In the genomic region with DNA sequence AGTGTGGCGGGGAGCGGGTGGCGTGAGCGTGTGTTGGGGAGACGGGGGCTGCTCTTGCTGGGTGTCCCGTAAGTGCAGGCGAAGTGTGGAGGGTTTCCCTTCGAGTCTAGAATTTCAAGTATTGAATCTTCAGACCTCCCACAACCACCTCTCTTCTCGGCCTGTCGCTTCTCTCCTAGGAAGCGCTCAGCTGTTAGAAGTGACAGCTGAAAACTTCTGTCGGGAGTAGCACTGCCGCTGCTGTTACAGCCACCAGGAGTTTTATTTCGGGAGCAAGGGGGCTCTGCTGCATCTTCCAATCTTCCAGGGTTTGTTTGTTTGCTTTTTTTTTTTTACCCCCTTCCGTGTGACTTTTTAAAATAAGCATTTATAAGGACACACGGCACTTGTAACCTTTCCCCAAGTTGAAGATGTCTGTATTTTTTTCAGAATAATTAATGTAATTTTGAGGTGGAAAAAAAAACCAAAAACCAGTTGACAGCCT, we compare ENCODE assay signal across 7 cellular contexts. TPM values are rescaled to one million over a fixed set of nuclear protein-coding genes. Genes with fewer than 3 reads are reported as not detected.
A peak's percentile ranks its signal among the peaks of the same experiment; 100 is the strongest.
DNase-seq lines count a peak whose midpoint lies in the region; ATAC-seq and TF ChIP-seq lines count a peak whose summit lies in the region.

No MANE protein-coding gene starts in this region.

- BruUV-seq in HCT116 (replicated peaks; lab: Mats Ljungman, UMichigan): no TSS peak

- H3K27ac ChIP-seq in HCT116 (ENCODE audit: low read depth, low read length) (peak overlapping the region; percentile 73), RWPE1 (peak overlapping the region; percentile 89), ectodermal cell (ENCODE audit: insufficient read depth, low read depth, low read length, poor library complexity, severe bottlenecking) (no peak overlapping the region)

- peak overlapping the region; percentile 87 for H3K9ac ChIP-seq in HCT116 (ENCODE audit: low read length)

- peaks cover 80% of the 10 kb centered on the region for H3K79me2 ChIP-seq in HCT116 (ENCODE audit: insufficient read depth, low read length)

- CTCF ChIA-PET in HCT116 (lab: Charles Lee): interaction anchor here (2.9 kb wide), 1 partner anchor 21 kb away, joined by 15 read pairs; no protein-coding TSS in a partner anchor
- CTCF ChIA-PET in RWPE1 (lab: Yijun Ruan, JAX): interaction anchor here (0.6 to 0.7 kb wide), 3 partner anchors 11 to 1440 kb away, joined by 3 to 4 read pairs (median 4); no protein-coding TSS in a partner anchor

- H2AFZ ChIP-seq in HCT116 (ENCODE audit: low read depth, low read length, poor library complexity, severe bottlenecking): no peak overlapping the region

- POLR2A ChIA-PET in HCT116 (lab: Charles Lee) (interaction anchor here (1.4 to 1.5 kb wide), 2 partner anchors 20 to 36 kb away, joined by 3 to 4 read pairs; no protein-coding TSS in a partner anchor), RWPE1 (lab: Yijun Ruan, JAX; ENCODE audit: low non-redundant PET) (interaction anchor here (0.6 to 1.2 kb wide), 3 partner anchors 71 to 182 kb away, joined by 3 read pairs; no protein-coding TSS in a partner anchor)

- DNase-seq in EH (ENCODE audit: low read depth) (peak; percentile 45), HCT116 (ENCODE audit: low read depth, low spot score) (no peak), RWPE1 (ENCODE audit: low spot score) (peak; percentile 23)
- no peak for DNase-seq in effector CD8-positive, alpha-beta T cell (lab: John Stamatoyannopoulos, UW)

- peak overlapping the region; percentile 84 for H3K4me2 ChIP-seq in HCT116 (ENCODE audit: low read length)

- H3K9me3 ChIP-seq in HCT116 (ENCODE audit: control insufficient read depth in 1 of 2, insufficient read depth in 1 of 2, low read depth in 1 of 2, low read length in 2 of 2) (no peaks in the 10 kb centered on the region), ectodermal cell (ENCODE audit: control insufficient read depth, low read length) (no peaks in the 10 kb centered on the region), mononuclear cell (ENCODE audit: low read depth, low read length) (no peaks in the 10 kb centered on the region)

- H3K9me2 ChIP-seq in HCT116 (ENCODE audit: insufficient read depth): no peaks in the 10 kb centered on the region

- H3K4me3 ChIP-seq in HCT116 (replicated peaks in 1 of 2; ENCODE audit: low read depth in 1 of 2, low read length in 2 of 2): peak overlapping the region; percentile 83 to 84
- H3K4me3 ChIP-seq in ectodermal cell (ENCODE audit: insufficient read depth, low read depth, low read length): peak overlapping the region; percentile 94
- H3K4me3 ChIP-seq in mononuclear cell (ENCODE audit: low read length): peak overlapping the region; percentile 79

- RAD21 ChIA-PET in HCT116 (lab: Charles Lee; ENCODE audit: low non-redundant PET in 1 of 2, low total read pairs in 2 of 2, uncharacterized antibody in 2 of 2, unreplicated experiment in 2 of 2): interaction anchor here in 1 of 2 experiments (0.7 kb wide), 1 partner anchor 157 kb away, joined by 4 read pairs; no protein-coding TSS in a partner anchor

- ATAC-seq in HCT116: no peak
- ATAC-seq in HG03159 (IDR thresholded peaks at IDR 0.05; ENCODE audit: unreplicated experiment): no peak

- TF ChIP-seq POLR2A in HCT116 (IDR thresholded peaks at IDR 0.05; ENCODE audit: borderline replicate concordance, extremely low read depth, insufficient read depth, insufficient read length): no peak

- TF ChIP-seq CTCF in HCT116 (IDR thresholded peaks at IDR 0.05 in 2 of 3, conservative IDR thresholded peaks at IDR 0.05 in 1 of 3; ENCODE audit: borderline replicate concordance in 1 of 3, insufficient read depth in 1 of 3, low read depth in 2 of 3, low read length in 2 of 3): peak in 2 of 3 experiments; percentile 12 to 22; a peak in 1 of 6 replicates
- TF ChIP-seq CTCF in RWPE1 (conservative IDR thresholded peaks at IDR 0.05; ENCODE audit: low read depth): no peak

- 4 to 6% methylated on average over 16 of the region's 16 CpGs for whole genome bisulfite sequencing in ectodermal cell, 2 experiments

- H4K20me1 ChIP-seq in HCT116 (ENCODE audit: insufficient read depth): peaks cover 5% of the 10 kb centered on the region; the same call in 1 of the 2 replicates

- TF ChIP-seq RAD21 in HCT116 (IDR thresholded peaks at IDR 0.05; ENCODE audit: low read depth): no peak

- H3K36me3 ChIP-seq in HCT116 (ENCODE audit: control insufficient read depth in 1 of 2, insufficient read depth in 2 of 2, low read length in 2 of 2): peaks cover 5% of the 10 kb centered on the region in 2 experiments; a peak in 2 of 4 replicates
- H3K36me3 ChIP-seq in ectodermal cell (ENCODE audit: control insufficient read depth, insufficient read depth, low read length): no peaks in the 10 kb centered on the region

- H3K27me3 ChIP-seq in HCT116 (ENCODE audit: insufficient read depth, low read length) (no peaks in the 10 kb centered on the region), ectodermal cell (ENCODE audit: control insufficient read depth, insufficient read depth, low read length, poor library complexity, severe bottlenecking) (no peaks in the 10 kb centered on the region), mononuclear cell (ENCODE audit: insufficient read depth, low read length) (no peaks in the 10 kb centered on the region)

- peaks cover 13 to 30% of the 10 kb centered on the region in 2 experiments for H3K4me1 ChIP-seq in HCT116 (ENCODE audit: control insufficient read depth in 1 of 2, insufficient read depth in 2 of 2, low read length in 2 of 2)
- peaks cover 7% of the 10 kb centered on the region for H3K4me1 ChIP-seq in ectodermal cell (ENCODE audit: control insufficient read depth, insufficient read depth, low read length)
- peaks cover 43% of the 10 kb centered on the region for H3K4me1 ChIP-seq in mononuclear cell (ENCODE audit: insufficient read depth, low read length)

- intact Hi-C loops in HCT116 (cut with micrococcal nuclease): no loop called here

TF ChIP-seq in HCT116, 20 proteins besides CTCF, POLR2A, EP300 and RAD21 (continues in another document):
- TF ChIP-seq JUND (IDR thresholded peaks at IDR 0.05) (no peak), POLR2AphosphoS5 (IDR thresholded peaks at IDR 0.05; ENCODE audit: low read depth, low read length) (no peak), SP1 (IDR thresholded peaks at IDR 0.05; ENCODE audit: low read depth) (no peak), CBX3 (IDR thresholded peaks at IDR 0.05; ENCODE audit: low read depth) (no peak), YY1 (IDR thresholded peaks at IDR 0.05; ENCODE audit: extremely low read depth, insufficient replicate concordance, low read depth, low read length) (no peak), TCF7L2 (IDR thresholded peaks at IDR 0.05; ENCODE audit: borderline replicate concordance, extremely low read depth, insufficient read depth, insufficient read length) (no peak), CEBPB (IDR thresholded peaks at IDR 0.05; ENCODE audit: low read depth) (no peak), ZFX (IDR thresholded peaks at IDR 0.05) (no peak)
- TF ChIP-seq, protein P1, sequence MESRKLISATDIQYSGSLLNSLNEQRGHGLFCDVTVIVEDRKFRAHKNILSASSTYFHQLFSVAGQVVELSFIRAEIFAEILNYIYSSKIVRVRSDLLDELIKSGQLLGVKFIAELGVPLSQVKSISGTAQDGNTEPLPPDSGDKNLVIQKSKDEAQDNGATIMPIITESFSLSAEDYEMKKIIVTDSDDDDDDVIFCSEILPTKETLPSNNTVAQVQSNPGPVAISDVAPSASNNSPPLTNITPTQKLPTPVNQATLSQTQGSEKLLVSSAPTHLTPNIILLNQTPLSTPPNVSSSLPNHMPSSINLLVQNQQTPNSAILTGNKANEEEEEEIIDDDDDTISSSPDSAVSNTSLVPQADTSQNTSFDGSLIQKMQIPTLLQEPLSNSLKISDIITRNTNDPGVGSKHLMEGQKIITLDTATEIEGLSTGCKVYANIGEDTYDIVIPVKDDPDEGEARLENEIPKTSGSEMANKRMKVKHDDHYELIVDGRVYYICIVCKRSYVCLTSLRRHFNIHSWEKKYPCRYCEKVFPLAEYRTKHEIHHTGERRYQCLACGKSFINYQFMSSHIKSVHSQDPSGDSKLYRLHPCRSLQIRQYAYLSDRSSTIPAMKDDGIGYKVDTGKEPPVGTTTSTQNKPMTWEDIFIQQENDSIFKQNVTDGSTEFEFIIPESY (IDR thresholded peaks at IDR 0.05; ENCODE audit: extremely low read depth, insufficient replicate concordance, low read length): no peak
- TF ChIP-seq, protein P2, sequence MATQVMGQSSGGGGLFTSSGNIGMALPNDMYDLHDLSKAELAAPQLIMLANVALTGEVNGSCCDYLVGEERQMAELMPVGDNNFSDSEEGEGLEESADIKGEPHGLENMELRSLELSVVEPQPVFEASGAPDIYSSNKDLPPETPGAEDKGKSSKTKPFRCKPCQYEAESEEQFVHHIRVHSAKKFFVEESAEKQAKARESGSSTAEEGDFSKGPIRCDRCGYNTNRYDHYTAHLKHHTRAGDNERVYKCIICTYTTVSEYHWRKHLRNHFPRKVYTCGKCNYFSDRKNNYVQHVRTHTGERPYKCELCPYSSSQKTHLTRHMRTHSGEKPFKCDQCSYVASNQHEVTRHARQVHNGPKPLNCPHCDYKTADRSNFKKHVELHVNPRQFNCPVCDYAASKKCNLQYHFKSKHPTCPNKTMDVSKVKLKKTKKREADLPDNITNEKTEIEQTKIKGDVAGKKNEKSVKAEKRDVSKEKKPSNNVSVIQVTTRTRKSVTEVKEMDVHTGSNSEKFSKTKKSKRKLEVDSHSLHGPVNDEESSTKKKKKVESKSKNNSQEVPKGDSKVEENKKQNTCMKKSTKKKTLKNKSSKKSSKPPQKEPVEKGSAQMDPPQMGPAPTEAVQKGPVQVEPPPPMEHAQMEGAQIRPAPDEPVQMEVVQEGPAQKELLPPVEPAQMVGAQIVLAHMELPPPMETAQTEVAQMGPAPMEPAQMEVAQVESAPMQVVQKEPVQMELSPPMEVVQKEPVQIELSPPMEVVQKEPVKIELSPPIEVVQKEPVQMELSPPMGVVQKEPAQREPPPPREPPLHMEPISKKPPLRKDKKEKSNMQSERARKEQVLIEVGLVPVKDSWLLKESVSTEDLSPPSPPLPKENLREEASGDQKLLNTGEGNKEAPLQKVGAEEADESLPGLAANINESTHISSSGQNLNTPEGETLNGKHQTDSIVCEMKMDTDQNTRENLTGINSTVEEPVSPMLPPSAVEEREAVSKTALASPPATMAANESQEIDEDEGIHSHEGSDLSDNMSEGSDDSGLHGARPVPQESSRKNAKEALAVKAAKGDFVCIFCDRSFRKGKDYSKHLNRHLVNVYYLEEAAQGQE (IDR thresholded peaks at IDR 0.05; ENCODE audit: low read depth): no peak

RNA-seq across cellular contexts. Expression of a gene that starts 0.7 kb away (rescaled TPM):
- total RNA-seq in HCT116 (2021; ENCODE audit: unreplicated experiment) (75.7 TPM), mononuclear cell (86.8 TPM)
- polyA plus RNA-seq in HCT116 (2012): 19.3 and 30.2 TPM in 2 replicates
- 25.9 TPM for polyA plus RNA-seq in ectodermal cell (2013, experiment 1 of 4)
- polyA plus RNA-seq in ectodermal cell (2013, experiment 2 of 4): 24.4 TPM
- 15.5 TPM for polyA plus RNA-seq in ectodermal cell (2013, experiment 3 of 4)
- 20.5 TPM for polyA plus RNA-seq in ectodermal cell (2013, experiment 4 of 4)

RNA-seq across cellular contexts. Expression of a gene that starts 0.9 kb away (rescaled TPM):
- 13.0 TPM for total RNA-seq in HCT116 (2021; ENCODE audit: unreplicated experiment)
- 7.9 and 11.9 TPM in 2 replicates for polyA plus RNA-seq in HCT116 (2012)
- polyA plus RNA-seq in ectodermal cell (2013, experiment 1 of 4): 25.3 TPM
- 25.6 TPM for polyA plus RNA-seq in ectodermal cell (2013, experiment 2 of 4)
- 22.3 TPM for polyA plus RNA-seq in ectodermal cell (2013, experiment 3 of 4)
- 21.3 TPM for polyA plus RNA-seq in ectodermal cell (2013, experiment 4 of 4)
- total RNA-seq in mononuclear cell: 6.6 TPM

Comparison
In these comparisons a context has a peak if more than half of its experiments do, and no peak if none do; other contexts are left out.
1. DNase-seq: peak in EH (single experiment) and RWPE1 (single experiment); none in HCT116 (single experiment) and effector CD8-positive, alpha-beta T cell (single experiment).
2. Peak in every context shown above with its lines, with median percentiles within 50 percentile points of each other: H3K4me3 ChIP-seq.